In the genomic region with DNA sequence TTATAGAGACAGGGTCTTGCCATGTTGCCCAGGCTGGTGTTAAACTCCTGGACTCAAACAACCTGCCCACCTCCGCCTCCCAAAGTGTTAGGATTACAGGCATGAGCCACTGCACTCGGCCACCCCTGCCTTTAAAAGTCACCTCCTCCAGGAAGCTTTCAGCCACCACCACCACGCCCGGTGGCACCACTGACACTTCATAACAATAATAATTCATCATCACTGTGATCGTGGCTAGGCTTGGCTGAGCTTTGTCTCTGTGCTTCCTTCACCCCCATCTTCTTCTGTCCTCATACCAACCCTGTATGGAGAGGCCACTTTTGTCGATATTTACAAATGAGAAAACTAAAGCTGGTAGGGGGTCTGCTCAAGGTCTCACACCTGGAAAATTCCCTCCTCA, we compare ENCODE assay signal across 12 cellular contexts. TPM values are rescaled to one million over a fixed set of nuclear protein-coding genes. Genes with fewer than 3 reads are reported as not detected.
DNase-seq lines count a peak whose midpoint lies in the region; ATAC-seq and TF ChIP-seq lines count a peak whose summit lies in the region.
"Had no signal": no experiment of that assay in that cellular context is flagged by ENCODE, and none has a peak within 500 bp of the region (broad histone marks: within the 10 kb centered on the region; RNA-seq: fewer than 3 reads in every experiment).

No MANE protein-coding gene starts in this region.

- ATAC-seq in activated CD8-positive, alpha-beta T cell treated with anti-CD3 and anti-CD28 coated beads for 36 hours, result peak; percentile 38
- peak; percentile 36 for ATAC-seq in left colon

- POLR2A ChIA-PET in activated CD8-positive, alpha-beta T cell treated with anti-CD3 and anti-CD28 coated beads for 36 hours (lab: Charles Lee), result interaction anchor here (1.3 to 1.6 kb wide), 2 partner anchors 10 to 12 kb away, joined by 3 to 5 read pairs; partner anchors contain the start of gene EPHA2

- peaks cover 33% of the 10 kb centered on the region for H3K4me1 Mint-ChIP-seq in activated CD8-positive, alpha-beta T cell treated with anti-CD3 and anti-CD28 coated beads for 36 hours (ENCODE audit: low read depth)

- H3K27me3 Mint-ChIP-seq in activated CD8-positive, alpha-beta T cell treated with anti-CD3 and anti-CD28 coated beads for 36 hours, result peaks cover 9% of the 10 kb centered on the region

- no peak overlapping the region for H3K4me3 ChIP-seq in effector memory CD4-positive, alpha-beta T cell (ENCODE audit: insufficient read depth, low read depth, low read length, poor library complexity, severe bottlenecking)

- H3K9me3 Mint-ChIP-seq in activated CD8-positive, alpha-beta T cell treated with anti-CD3 and anti-CD28 coated beads for 36 hours, result no peaks in the 10 kb centered on the region

- H3K4me1 ChIP-seq in effector memory CD4-positive, alpha-beta T cell (ENCODE audit: control insufficient read depth, insufficient read depth, low read length, poor library complexity, severe bottlenecking), result peaks cover 25% of the 10 kb centered on the region

- H3K27me3 ChIP-seq in effector memory CD4-positive, alpha-beta T cell (replicated peaks; ENCODE audit: control insufficient read depth, insufficient read depth, low read length, poor library complexity, severe bottlenecking), result no peaks in the 10 kb centered on the region
- H3K27me3 ChIP-seq: sigmoid colon, upper lobe of right lung had no signal

- H3K36me3 Mint-ChIP-seq in activated CD8-positive, alpha-beta T cell treated with anti-CD3 and anti-CD28 coated beads for 36 hours (ENCODE audit: low read depth), result no peaks in the 10 kb centered on the region

- CTCF ChIA-PET in activated CD8-positive, alpha-beta T cell treated with anti-CD3 and anti-CD28 coated beads for 36 hours (lab: Charles Lee), result interaction anchor here (0.9 to 2.5 kb wide), 5 partner anchors 17 to 95 kb away, joined by 3 to 14 read pairs (median 4); partner anchors contain the start of gene FAM131C

- no peaks in the 10 kb centered on the region for H3K9me3 ChIP-seq in effector memory CD4-positive, alpha-beta T cell (ENCODE audit: control insufficient read depth, low read length)
- H3K9me3 ChIP-seq: sigmoid colon, upper lobe of right lung had no signal

- H3K36me3 ChIP-seq in effector memory CD4-positive, alpha-beta T cell (ENCODE audit: control insufficient read depth, insufficient read depth, low read length), result no peaks in the 10 kb centered on the region
- H3K36me3 ChIP-seq: sigmoid colon, upper lobe of right lung had no signal

- no peak overlapping the region for H3K27ac ChIP-seq in effector memory CD4-positive, alpha-beta T cell (ENCODE audit: insufficient read depth, low read length, poor library complexity, severe bottlenecking)
- H3K27ac ChIP-seq: upper lobe of right lung had no signal

- intact Hi-C loops in activated CD8-positive, alpha-beta T cell treated with anti-CD3 and anti-CD28 coated beads for 36 hours (cut with micrococcal nuclease), result no loop called here
- intact Hi-C loops in left colon (cut with DNase I, micrococcal nuclease), result no loop called here

- H3K27ac Mint-ChIP-seq in activated CD8-positive, alpha-beta T cell treated with anti-CD3 and anti-CD28 coated beads for 36 hours, result no peak overlapping the region

- H3K4me3 Mint-ChIP-seq in activated CD8-positive, alpha-beta T cell treated with anti-CD3 and anti-CD28 coated beads for 36 hours, result peak overlapping the region; percentile 60

- no peak for TF ChIP-seq CTCF in activated CD8-positive, alpha-beta T cell treated with anti-CD3 and anti-CD28 coated beads for 36 hours (IDR thresholded peaks at IDR 0.05)

- DNase-seq in stimulated activated CD4-positive, alpha-beta T cell treated with anti-CD3 and anti-CD28 coated beads, Interleukin-1b, Interleukin-23, amount 100 ng/mL, for 48 hours, result peak; percentile 30
- DNase-seq in stimulated activated CD4-positive, alpha-beta T cell treated with anti-CD3 and anti-CD28 coated beads, Interleukin-4, amount 100 ng/mL, for 1 hour, result no peak
- peak; percentile 69 for DNase-seq in activated CD8-positive, alpha-beta T cell treated with anti-CD3 and anti-CD28 coated beads for 36 hours
- DNase-seq in left colon, result no peak
- no peak for DNase-seq in NCI-H128 (lab: John Stamatoyannopoulos, UW; ENCODE audit: unreplicated experiment)
- no peak for DNase-seq in COLO829 (ENCODE audit: low spot score)
- no peak for DNase-seq in effector memory CD4-positive, alpha-beta T cell
- DNase-seq in pons (ENCODE audit: low spot score), result no peak
- DNase-seq: NCI-H1105 treated with DMSO at 0.1 percent for 48 hours, sigmoid colon, upper lobe of right lung had no signal

RNA-seq across cellular contexts. Expression of gene EPHA2, which starts 12.8 kb away (rescaled TPM):
- total RNA-seq in activated CD8-positive, alpha-beta T cell treated with anti-CD3 and anti-CD28 coated beads for 36 hours, result not detected
- 10 to 100 TPM; 44.3 to 48.1 TPM for total RNA-seq in left colon

RNA-seq across cellular contexts. Expression of gene ARHGEF19, which starts 43.8 kb away (rescaled TPM):
- 1 to 10 TPM; 5.7 to 7.4 TPM for total RNA-seq in activated CD8-positive, alpha-beta T cell treated with anti-CD3 and anti-CD28 coated beads for 36 hours
- total RNA-seq in left colon, result 10 to 100 TPM in 1 of 2 donors, 1 to 10 TPM in 1; 8.0 to 10.6 TPM
- total RNA-seq: HT1080 had no signal

Comparison
In these comparisons a context has a peak if more than half of its experiments do, and no peak if none do; other contexts are left out.
1. DNase-seq: peak in stimulated activated CD4-positive, alpha-beta T cell treated with anti-CD3 and anti-CD28 coated beads, Interleukin-1b, Interleukin-23, amount 100 ng/mL, for 48 hours (single experiment) and activated CD8-positive, alpha-beta T cell treated with anti-CD3 and anti-CD28 coated beads for 36 hours (single experiment); none in stimulated activated CD4-positive, alpha-beta T cell treated with anti-CD3 and anti-CD28 coated beads, Interleukin-4, amount 100 ng/mL, for 1 hour (single experiment), left colon (0 of 2), NCI-H128 (single experiment), COLO829 (single experiment), effector memory CD4-positive, alpha-beta T cell (0 of 3) and pons (single experiment).
2. RNA of gene EPHA2, which starts 12.8 kb away (total RNA-seq): 44.3 to 48.1 TPM in left colon; not detected in activated CD8-positive, alpha-beta T cell treated with anti-CD3 and anti-CD28 coated beads for 36 hours; every median in the first group is over 10 times any median in the second.